In the genomic region with DNA sequence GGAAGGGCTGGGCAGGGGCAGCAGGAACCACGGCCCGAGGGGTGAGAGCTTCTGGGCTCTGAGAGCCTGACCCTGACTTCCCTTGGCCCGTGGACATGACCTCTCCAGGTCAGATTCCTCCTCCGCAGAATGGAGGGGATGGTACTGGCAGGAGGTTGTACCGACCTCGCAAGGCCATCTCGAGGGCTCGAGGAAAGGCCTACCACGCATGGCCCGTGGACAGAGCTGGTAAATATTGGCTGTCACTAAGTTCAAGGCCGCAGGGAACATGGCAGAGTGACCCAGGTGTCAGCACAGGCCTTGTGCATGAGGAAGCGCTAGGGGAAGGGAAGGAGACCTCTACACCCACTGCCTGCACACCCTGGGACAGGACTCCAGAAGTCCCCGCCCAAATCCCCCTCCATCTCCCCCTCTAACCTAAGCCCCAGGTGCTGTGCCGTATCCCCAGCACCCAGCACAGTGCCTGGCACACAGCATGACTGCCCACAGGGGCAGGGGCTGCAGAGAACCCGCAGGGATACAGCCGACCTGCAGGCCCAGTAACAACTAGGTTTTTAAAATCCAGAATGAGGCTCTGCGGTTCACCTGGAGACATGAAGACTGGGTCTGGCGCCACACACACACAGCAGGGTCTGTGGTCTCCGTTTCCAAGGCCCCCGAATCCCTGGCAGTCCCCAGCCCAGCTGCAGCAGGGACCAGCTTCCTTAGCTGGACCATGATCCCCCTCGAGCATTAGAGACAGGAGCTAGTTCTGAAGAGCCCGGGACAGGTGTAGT, we compare ENCODE assay signal across 9 cellular contexts. TPM values are rescaled to one million over a fixed set of nuclear protein-coding genes. Genes with fewer than 3 reads are reported as not detected.
DNase-seq lines count a peak whose midpoint lies in the region; ATAC-seq and TF ChIP-seq lines count a peak whose summit lies in the region.
"Had no signal": no experiment of that assay in that cellular context is flagged by ENCODE, and none has a peak within 500 bp of the region (broad histone marks: within the 10 kb centered on the region; RNA-seq: fewer than 3 reads in every experiment).

No MANE protein-coding gene starts in this region.

- H3K9ac ChIP-seq in ES-I3 (ENCODE audit: low read depth, low read length) (peak overlapping the region; percentile 35; the same call in 1 of the 2 replicates), SK-N-MC (ENCODE audit: insufficient read length) (peak overlapping the region; percentile 57)

- TF ChIP-seq CTCF in heart left ventricle (IDR thresholded peaks at IDR 0.05) (no peak), psoas muscle (IDR thresholded peaks at IDR 0.05) (no peak)

- H3K27ac ChIP-seq in SK-N-MC (peak overlapping the region; percentile 54), heart left ventricle (peak overlapping the region; percentile 51 to 89 (median 81)), psoas muscle (peak overlapping the region; percentile 60)

- no peaks in the 10 kb centered on the region for H3K36me3 ChIP-seq in ES-I3 (ENCODE audit: insufficient read depth, low read length)
- H3K36me3 ChIP-seq in SK-N-MC (ENCODE audit: insufficient read depth, low read length), result no peaks in the 10 kb centered on the region
- no peaks in the 10 kb centered on the region for H3K36me3 ChIP-seq in heart left ventricle
- H3K36me3 ChIP-seq in psoas muscle (ENCODE audit: insufficient read depth in 1 of 2, low read depth in 1 of 2), result no peaks in the 10 kb centered on the region
- H3K36me3 ChIP-seq: tibial artery had no signal

- peaks cover 3% of the 10 kb centered on the region; the same call in 1 of the 2 replicates for H3K9me3 ChIP-seq in ES-I3 (ENCODE audit: control insufficient read depth, insufficient read depth, low read length)
- H3K9me3 ChIP-seq in SK-N-MC (ENCODE audit: low read depth, low read length), result no peaks in the 10 kb centered on the region
- no peaks in the 10 kb centered on the region for H3K9me3 ChIP-seq in heart left ventricle
- no peaks in the 10 kb centered on the region for H3K9me3 ChIP-seq in psoas muscle
- H3K9me3 ChIP-seq: tibial artery had no signal

- WGBS in heart left ventricle, 4 donors, result 68 to 83% (median 79%) methylated on average over 13 to 22 of the region's 22 CpGs
- WGBS in psoas muscle, 3 donors, result 86 to 88% (median 86%) methylated on average over 21 to 22 of the region's 22 CpGs

- TF ChIP-seq POLR2A in heart left ventricle (IDR thresholded peaks at IDR 0.05), result no peak

- ATAC-seq in heart left ventricle (peak in 2 of 4 donors; percentile 16 to 19), psoas muscle (peak in 3 of 4 donors; percentile 8 to 12 (median 12)), HG03159 (IDR thresholded peaks at IDR 0.05; ENCODE audit: unreplicated experiment) (no peak), HG02870 (IDR thresholded peaks at IDR 0.05; ENCODE audit: unreplicated experiment) (no peak)

- intact Hi-C loops in heart left ventricle (cut with DNase I), result loop anchor here (2.0 to 10.0 kb wide), 13 partner anchors 51 to 608 kb away; partner anchors contain the start of genes DYNC1H1 (in 3 of the 10), PPP2R5C (in 2 of the 10) and ZNF839 (in 1 of the 10)
- intact Hi-C loops in psoas muscle (cut with DNase I), result loop anchor here (5.0 to 10.0 kb wide), 6 partner anchors 51 to 501 kb away; partner anchors contain the start of gene DYNC1H1 (in 2 of the 2)

- H3K4me3 ChIP-seq in SK-N-MC (peak overlapping the region; percentile 39; the same call in 1 of the 2 replicates), heart left ventricle (peak overlapping the region in 5 of 12 donors; percentile 40 to 61 (median 55)), psoas muscle (no peak overlapping the region)

- DNase-seq in SK-N-MC (ENCODE audit: low read depth, low spot score) (no peak), heart left ventricle (peak in 1 of 5 donors; percentile 50), psoas muscle (no peak), RPMI8226 (no peak)
- no peak for DNase-seq in stimulated activated CD4-positive, alpha-beta T cell treated with anti-CD3 and anti-CD28 coated beads, Interleukin-12 subunit alpha, Interleukin-12 subunit beta, amount 100 ng/mL, for 4 hours

- H3K4me1 ChIP-seq in ES-I3 (ENCODE audit: insufficient read depth, low read length), result peaks cover 32% of the 10 kb centered on the region
- peaks cover 0 to 28% (median 20%) of the 10 kb centered on the region in 12 donors for H3K4me1 ChIP-seq in heart left ventricle
- H3K4me1 ChIP-seq in psoas muscle, result peaks cover 7% of the 10 kb centered on the region

- peaks cover 0 to 11% (median 0%) of the 10 kb centered on the region in 9 donors for H3K27me3 ChIP-seq in heart left ventricle
- peaks cover 0 to 8% (median 5%) of the 10 kb centered on the region in 3 donors for H3K27me3 ChIP-seq in psoas muscle (ENCODE audit: insufficient read depth in 3 of 3, low read length in 2 of 3)

RNA-seq across cellular contexts. Expression of gene PPP2R5C, which starts 54.8 kb away (rescaled TPM):
- total RNA-seq in heart left ventricle (100 to 1,000 TPM; 116 to 248 (median 207) TPM), psoas muscle (10 to 100 TPM; 53.1 to 76.6 (median 63.0) TPM)
- polyA plus RNA-seq in heart left ventricle (100 to 1,000 TPM in 1 of 2 donors, 10 to 100 TPM in 1; 99.4 to 150 TPM), psoas muscle (10 to 100 TPM; 18.2 to 63.4 (median 24.6) TPM)

Comparison
In these comparisons a context has a peak if more than half of its experiments do, and no peak if none do; other contexts are left out.
1. ATAC-seq: peak in psoas muscle (3 of 4); none in HG03159 (single experiment) and HG02870 (single experiment).
2. Peak in every context shown above with its lines, with median percentiles within 50 percentile points of each other: H3K27ac ChIP-seq.